In genomic region chr9:90972057-90972456, GRCh38 we compare ENCODE assay signal across 18 cellular contexts.
A peak's percentile ranks its signal among the peaks of the same experiment; 100 is the strongest.
DNase-seq lines count a peak whose midpoint lies in the region; ATAC-seq and TF ChIP-seq lines count a peak whose summit lies in the region.
"Had no signal": no experiment of that assay in that cellular context is flagged by ENCODE, and none has a peak within 500 bp of the region (broad histone marks: within the 10 kb centered on the region; RNA-seq: fewer than 3 reads in every experiment).

No MANE protein-coding gene starts in this region.

- H3K79me1 ChIP-seq in IMR-90 (ENCODE audit: low read depth in 1 of 2, low read length in 2 of 2), result no peaks in the 10 kb centered on the region

- H3K9me3 ChIP-seq in IMR-90 (ENCODE audit: control insufficient read depth, insufficient read depth, low read length) (no peaks in the 10 kb centered on the region), aorta (ENCODE audit: control insufficient read depth, low read length) (no peaks in the 10 kb centered on the region)
- H3K9me3 ChIP-seq: BE2C, SK-N-SH had no signal

- ATAC-seq in GM18498 (IDR thresholded peaks at IDR 0.05; ENCODE audit: unreplicated experiment) (peak; percentile 77), GM21390 (IDR thresholded peaks at IDR 0.05; ENCODE audit: unreplicated experiment) (peak; percentile 55), IMR-90 (ENCODE audit: low read depth) (no peak), memory B cell (ENCODE audit: low read depth) (peak; percentile 22), aorta (ENCODE audit: low FRiP score) (no peak)

- no peaks in the 10 kb centered on the region for H3K9me3 Mint-ChIP-seq in memory B cell
- H3K9me3 Mint-ChIP-seq: activated CD4-positive, alpha-beta memory T cell treated with anti-CD3 and anti-CD28 coated beads, Interleukin-2, amount 10 ng/mL, durations not matched to agents 7 days and 5 days; activated T-helper 1 cell treated with anti-CD3 and anti-CD28 coated beads, Interleukin-12 subunit alpha, Interleukin-12 subunit beta, Interleukin-2, Interleukin-4 antibody, amounts not matched to agents 30 ng/mL and 10 ng/mL and 1 ng/mL, durations not matched to agents 14 hours and 24 hours and 36 hours; mesothelial cell of epicardium had no signal

- H3K27me3 ChIP-seq in IMR-90 (ENCODE audit: control insufficient read depth, insufficient read depth, low read length), result no peaks in the 10 kb centered on the region
- no peaks in the 10 kb centered on the region for H3K27me3 ChIP-seq in aorta (ENCODE audit: control insufficient read depth in 1 of 2, insufficient read depth in 2 of 2, low read length in 1 of 2)
- H3K27me3 ChIP-seq: BE2C had no signal

- DNase-seq in IMR-90 (no peak), memory B cell (ENCODE audit: low spot score in 2 of 2) (no peak), aorta (no peak), Ammon's horn (ENCODE audit: low spot score) (no peak), GF-D8 (lab: John Stamatoyannopoulos, UW) (no peak), head of caudate nucleus (no peak)
- DNase-seq: activated CD4-positive, alpha-beta memory T cell treated with anti-CD3 and anti-CD28 coated beads, Interleukin-2, amount 10 ng/mL, durations not matched to agents 7 days and 5 days; BE2C; DMS153; GOT3; kidney; occipital lobe; SK-N-SH had no signal

- H3K36me3 Mint-ChIP-seq in memory B cell, result no peaks in the 10 kb centered on the region
- H3K36me3 Mint-ChIP-seq: mesothelial cell of epicardium had no signal

- H3K4ac ChIP-seq in IMR-90 (ENCODE audit: low read depth, low read length), result no peak overlapping the region

- H3K9ac ChIP-seq in IMR-90 (ENCODE audit: low read depth, low read length), result no peak overlapping the region
- H3K9ac ChIP-seq: SK-N-SH had no signal

- TF ChIP-seq CTCF in IMR-90 (conservative IDR thresholded peaks at IDR 0.05; ENCODE audit: low read depth, low read length), result no peak

- H3K4me1 ChIP-seq in IMR-90 (ENCODE audit: control insufficient read depth, insufficient read depth, low read length), result peaks cover 2% of the 10 kb centered on the region; the same call in 1 of the 2 replicates
- H3K4me1 ChIP-seq in aorta (ENCODE audit: control insufficient read depth in 1 of 2, insufficient read depth in 2 of 2, low read length in 2 of 2), result peaks cover 0 to 2% of the 10 kb centered on the region in 2 donors

- TF ChIP-seq RAD21 in IMR-90 (IDR thresholded peaks at IDR 0.05; ENCODE audit: low read length), result no peak

- H3K9me1 ChIP-seq in IMR-90 (ENCODE audit: insufficient read depth, low read length), result no peaks in the 10 kb centered on the region

- no peak overlapping the region for H3K27ac ChIP-seq in IMR-90 (ENCODE audit: insufficient read depth, low read length)
- no peak overlapping the region for H3K27ac ChIP-seq in aorta (ENCODE audit: low read depth in 1 of 2, low read length in 2 of 2)

- H3K27me3 Mint-ChIP-seq in memory B cell, result peaks cover 4% of the 10 kb centered on the region

- no peak overlapping the region for H3K23ac ChIP-seq in IMR-90 (ENCODE audit: low read depth, low read length)

- no peak overlapping the region for H3K27ac Mint-ChIP-seq in memory B cell
- H3K27ac Mint-ChIP-seq: activated CD4-positive, alpha-beta memory T cell treated with anti-CD3 and anti-CD28 coated beads, Interleukin-2, amount 10 ng/mL, durations not matched to agents 7 days and 5 days; activated T-helper 1 cell treated with anti-CD3 and anti-CD28 coated beads, Interleukin-12 subunit alpha, Interleukin-12 subunit beta, Interleukin-2, Interleukin-4 antibody, amounts not matched to agents 30 ng/mL and 10 ng/mL and 1 ng/mL, durations not matched to agents 14 hours and 24 hours and 36 hours; mesothelial cell of epicardium had no signal

- no peak overlapping the region; the same call in 1 of the 2 replicates for H2BK20ac ChIP-seq in IMR-90 (ENCODE audit: low read depth, low read length)

- H2BK120ac ChIP-seq in IMR-90 (ENCODE audit: low read depth, low read length), result no peak overlapping the region

- no peak overlapping the region for H3K18ac ChIP-seq in IMR-90 (ENCODE audit: low read depth, low read length)

- POLR2A ChIA-PET in IMR-90 (lab: Charles Lee; ENCODE audit: unreplicated experiment), result no interaction called here

- 100% methylated on average over 3 of the region's 6 CpGs; no CpG with 5 or more reads in 1 of the 2 experiments for WGBS in IMR-90 (ENCODE audit: extremely low coverage in 2 of 2, insufficient read length in 1 of 2), 2 experiments
- WGBS in aorta, 2 donors, result 88% methylated on average over 6 of the region's 6 CpGs

- no peak overlapping the region for H3K4me2 ChIP-seq in IMR-90 (ENCODE audit: low read depth, low read length)
- H3K4me2 ChIP-seq: SK-N-SH had no signal

- no peak overlapping the region for H4K5ac ChIP-seq in IMR-90 (ENCODE audit: low read depth, low read length)

- CTCF ChIA-PET in IMR-90 (lab: Yijun Ruan, JAX), result no interaction called here

- H2AFZ ChIP-seq in IMR-90 (replicated peaks; ENCODE audit: low read length, poor library complexity), result no peak overlapping the region

- no peak overlapping the region for H4K91ac ChIP-seq in IMR-90 (ENCODE audit: insufficient read depth, low read depth, low read length)

- no peak for TF ChIP-seq POLR2A in IMR-90 (IDR thresholded peaks at IDR 0.05; ENCODE audit: low read depth, low read length)

- no peak overlapping the region for H3K4me3 Mint-ChIP-seq in memory B cell
- H3K4me3 Mint-ChIP-seq: activated CD4-positive, alpha-beta memory T cell treated with anti-CD3 and anti-CD28 coated beads, Interleukin-2, amount 10 ng/mL, durations not matched to agents 7 days and 5 days; activated T-helper 1 cell treated with anti-CD3 and anti-CD28 coated beads, Interleukin-12 subunit alpha, Interleukin-12 subunit beta, Interleukin-2, Interleukin-4 antibody, amounts not matched to agents 30 ng/mL and 10 ng/mL and 1 ng/mL, durations not matched to agents 14 hours and 24 hours and 36 hours; mesothelial cell of epicardium had no signal

- dilution Hi-C loops in IMR-90 (cut with HindIII; ENCODE audit: low sequenced_read_pairs, unreplicated experiment), result no loop called here

- BruUV-seq in IMR-90 (replicated peaks; lab: Mats Ljungman, UMichigan), result no TSS peak

- no peak overlapping the region for H2BK15ac ChIP-seq in IMR-90 (ENCODE audit: low read depth, low read length)

- no peak overlapping the region for H3K4me3 ChIP-seq in IMR-90 (ENCODE audit: insufficient read depth, low read depth, low read length)
- no peak overlapping the region for H3K4me3 ChIP-seq in aorta (ENCODE audit: low read length in 2 of 2)
- H3K4me3 ChIP-seq: skin epidermis had no signal

- no peaks in the 10 kb centered on the region for H4K20me1 ChIP-seq in IMR-90 (ENCODE audit: insufficient read depth, low read length)

- intact Hi-C loops in IMR-90 (cut with micrococcal nuclease) (loop anchor here (5.0 kb wide), 1 partner anchor 50 kb away; no protein-coding TSS in a partner anchor), aorta (cut with DNase I) (no loop called here), head of caudate nucleus (cut with DNase I) (no loop called here)

- H3K36me3 ChIP-seq in IMR-90 (ENCODE audit: control insufficient read depth, insufficient read depth, low read length), result no peaks in the 10 kb centered on the region
- H3K36me3 ChIP-seq in aorta (ENCODE audit: control insufficient read depth in 1 of 2, insufficient read depth in 2 of 2, low read length in 1 of 2), result no peaks in the 10 kb centered on the region
- H3K36me3 ChIP-seq: BE2C had no signal

- H2AK9ac ChIP-seq in IMR-90 (replicated peaks; ENCODE audit: low read depth, low read length, poor library complexity), result no peak overlapping the region

- no peak overlapping the region for H2BK5ac ChIP-seq in IMR-90 (ENCODE audit: low read depth, low read length, poor library complexity, severe bottlenecking)

- peaks cover 13% of the 10 kb centered on the region for H3K4me1 Mint-ChIP-seq in memory B cell

- peak overlapping the region; percentile 33; the same call in 1 of the 2 replicates for H2AK5ac ChIP-seq in IMR-90 (ENCODE audit: low read depth, low read length)

- H3K56ac ChIP-seq in IMR-90 (ENCODE audit: extremely low read depth, insufficient read depth, low read length), result no peak overlapping the region

- in situ Hi-C loops in IMR-90 (cut with MboI; ENCODE audit: low sequenced_read_pairs), result no loop called here

- no peak overlapping the region for H3K14ac ChIP-seq in IMR-90 (replicated peaks; ENCODE audit: low read depth, low read length)

- H4K8ac ChIP-seq in IMR-90 (ENCODE audit: low read depth in 2 of 2, low read length in 2 of 2), result no peak overlapping the region

TF ChIP-seq in IMR-90, 13 proteins besides CTCF, POLR2A, EP300 and RAD21:
- TF ChIP-seq MXI1 (IDR thresholded peaks at IDR 0.05; ENCODE audit: borderline replicate concordance, low read depth, low read length) (no peak), RCOR1 (IDR thresholded peaks at IDR 0.05; ENCODE audit: insufficient replicate concordance, low read length) (no peak), NFE2L2 (IDR thresholded peaks at IDR 0.05; ENCODE audit: low read depth, low read length) (no peak), CHD1 (IDR thresholded peaks at IDR 0.05; ENCODE audit: low read depth, low read length) (no peak), SMC3 (IDR thresholded peaks at IDR 0.05; ENCODE audit: low read depth, low read length) (no peak), MAZ (IDR thresholded peaks at IDR 0.05; ENCODE audit: borderline replicate concordance, low read depth, low read length) (no peak), MAFK (IDR thresholded peaks at IDR 0.05; ENCODE audit: low read depth, low read length) (no peak), ELK1 (IDR thresholded peaks at IDR 0.05; ENCODE audit: borderline replicate concordance, low read depth, low read length) (no peak), USF2 (IDR thresholded peaks at IDR 0.05; ENCODE audit: low read depth, low read length) (no peak), RFX5 (IDR thresholded peaks at IDR 0.05; ENCODE audit: low read depth, low read length) (no peak), FOS (IDR thresholded peaks at IDR 0.05; ENCODE audit: low read depth, low read length) (no peak)

Comparison
In these comparisons a context has a peak if more than half of its experiments do, and no peak if none do; other contexts are left out.
1. ATAC-seq: peak in GM18498 (single experiment), GM21390 (single experiment) and memory B cell (single experiment); none in IMR-90 (single experiment) and aorta (single experiment).